8 cellular contexts compared by ENCODE assay signal in genomic region chr6:135537782-135538301, GRCh38. TPM values are rescaled to one million over a fixed set of nuclear protein-coding genes. Genes with fewer than 3 reads are reported as not detected.
DNase-seq lines count a peak whose midpoint lies in the region; ATAC-seq, FAIRE-seq and TF ChIP-seq lines count a peak whose summit lies in the region.

No MANE protein-coding gene starts in this region.

- no peaks in the 10 kb centered on the region for H3K9me3 Mint-ChIP-seq in activated CD8-positive, alpha-beta T cell treated with anti-CD3 and anti-CD28 coated beads, Interleukin-2, amount 10 ng/mL, durations not matched to agents 7 days and 5 days (ENCODE audit: insufficient read depth)

- no peak for TF ChIP-seq POLR2A in GM12891 (IDR thresholded peaks at IDR 0.05; ENCODE audit: low read depth, low read length)

- H3K4me3 ChIP-seq in fibroblast of the aortic adventitia (ENCODE audit: low read depth, low read length): no peak overlapping the region

- peaks cover 2% of the 10 kb centered on the region for H3K27me3 Mint-ChIP-seq in activated CD8-positive, alpha-beta T cell treated with anti-CD3 and anti-CD28 coated beads, Interleukin-2, amount 10 ng/mL, durations not matched to agents 7 days and 5 days (ENCODE audit: low read depth)

- peak overlapping the region; percentile 23 for H3K4me3 Mint-ChIP-seq in activated CD8-positive, alpha-beta T cell treated with anti-CD3 and anti-CD28 coated beads, Interleukin-2, amount 10 ng/mL, durations not matched to agents 7 days and 5 days

- FAIRE-seq in GM12891 (lab: Jason Lieb, UNC): no peak

- DNase-seq in HS-27A (ENCODE audit: low read depth): peak; percentile 78
- DNase-seq in activated CD8-positive, alpha-beta T cell treated with anti-CD3 and anti-CD28 coated beads, Interleukin-2, amount 10 ng/mL, durations not matched to agents 7 days and 5 days: peak; percentile 54
- DNase-seq in fibroblast of the aortic adventitia (ENCODE audit: low read depth): peak; percentile 82
- DNase-seq in stimulated activated CD4-positive, alpha-beta T cell treated with anti-CD3 and anti-CD28 coated beads, TNF-alpha, amount 100 ng/mL, for 24 hours (ENCODE audit: low read depth in 3 of 3): peak; percentile 11 to 32 (median 13)
- DNase-seq in GM12891 (ENCODE audit: insufficient read length, low spot score): no peak
- DNase-seq in NCI-H345 (lab: John Stamatoyannopoulos, UW): no peak
- no peak for DNase-seq in NCI-H526 (lab: John Stamatoyannopoulos, UW)

- peaks cover 11% of the 10 kb centered on the region for H3K36me3 Mint-ChIP-seq in activated CD8-positive, alpha-beta T cell treated with anti-CD3 and anti-CD28 coated beads, Interleukin-2, amount 10 ng/mL, durations not matched to agents 7 days and 5 days (ENCODE audit: low read depth)

- CTCF ChIA-PET in activated CD8-positive, alpha-beta T cell treated with anti-CD3 and anti-CD28 coated beads, Interleukin-2, amount 10 ng/mL, durations not matched to agents 7 days and 5 days (lab: Charles Lee): interaction anchor here (1.6 to 5.0 kb wide), 3 partner anchors 372 to 689 kb away, joined by 4 to 69 read pairs (median 43); no protein-coding TSS in a partner anchor

- POLR2A ChIA-PET in activated CD8-positive, alpha-beta T cell treated with anti-CD3 and anti-CD28 coated beads, Interleukin-2, amount 10 ng/mL, durations not matched to agents 7 days and 5 days (lab: Charles Lee): no interaction called here

- peak overlapping the region; percentile 71 for H3K27ac Mint-ChIP-seq in activated CD8-positive, alpha-beta T cell treated with anti-CD3 and anti-CD28 coated beads, Interleukin-2, amount 10 ng/mL, durations not matched to agents 7 days and 5 days

- peak; percentile 64 for ATAC-seq in activated CD8-positive, alpha-beta T cell treated with anti-CD3 and anti-CD28 coated beads, Interleukin-2, amount 10 ng/mL, durations not matched to agents 7 days and 5 days
- no peak for ATAC-seq in GM21619 (IDR thresholded peaks at IDR 0.05; ENCODE audit: unreplicated experiment)

- peaks cover 44% of the 10 kb centered on the region for H3K4me1 Mint-ChIP-seq in activated CD8-positive, alpha-beta T cell treated with anti-CD3 and anti-CD28 coated beads, Interleukin-2, amount 10 ng/mL, durations not matched to agents 7 days and 5 days (ENCODE audit: low read depth)

- no peak for TF ChIP-seq CTCF in fibroblast of the aortic adventitia (IDR thresholded peaks at IDR 0.05; ENCODE audit: insufficient read depth, low read length)

TF ChIP-seq in GM12891, 5 proteins besides CTCF, POLR2A, EP300 and RAD21:
- no peak for TF ChIP-seq POU2F2 (IDR thresholded peaks at IDR 0.05; ENCODE audit: low read depth, low read length)
- no peak for TF ChIP-seq PAX5 (IDR thresholded peaks at IDR 0.05; ENCODE audit: insufficient read depth, low read length, severe bottlenecking)
- TF ChIP-seq TAF1 (IDR thresholded peaks at IDR 0.05; ENCODE audit: low read depth, low read length): no peak
- no peak for TF ChIP-seq SPI1 (IDR thresholded peaks at IDR 0.05; ENCODE audit: low read depth, low read length)
- TF ChIP-seq POLR2AphosphoS5 (IDR thresholded peaks at IDR 0.05; ENCODE audit: low read depth, low read length): no peak
TF ChIP-seq in GM12891: peak in this region for 0.

RNA-seq across cellular contexts. Expression of gene AHI1, which starts 40.3 kb away (rescaled TPM):
- total RNA-seq in activated CD8-positive, alpha-beta T cell treated with anti-CD3 and anti-CD28 coated beads, Interleukin-2, amount 10 ng/mL, durations not matched to agents 7 days and 5 days: 10 to 100 TPM; 10.9 to 13.8 TPM
- total RNA-seq in fibroblast of the aortic adventitia (ENCODE audit: low replicate concordance): 11.4 and 33.4 TPM in 2 replicates
- polyA plus RNA-seq in GM12891 (2012; ENCODE audit: low read depth, missing spikeins): 3.4 TPM

Comparison
In these comparisons a context has a peak if more than half of its experiments do, and no peak if none do; other contexts are left out.
1. DNase-seq: peak in HS-27A (single experiment), activated CD8-positive, alpha-beta T cell treated with anti-CD3 and anti-CD28 coated beads, Interleukin-2, amount 10 ng/mL, durations not matched to agents 7 days and 5 days (single experiment), fibroblast of the aortic adventitia (single experiment) and stimulated activated CD4-positive, alpha-beta T cell treated with anti-CD3 and anti-CD28 coated beads, TNF-alpha, amount 100 ng/mL, for 24 hours (3 of 3); none in GM12891 (single experiment), NCI-H345 (single experiment) and NCI-H526 (0 of 2).